Comparison of ENCODE assay signal across 28 cellular contexts in genomic region chr10:111231779-111232178, GRCh38.
"Had no signal": no experiment of that assay in that cellular context is flagged by ENCODE, and none has a peak within 500 bp of the region (broad histone marks: within the 10 kb centered on the region; RNA-seq: fewer than 3 reads in every experiment).

No MANE protein-coding gene starts in this region.

- H3K27ac ChIP-seq: neural progenitor cell, ovary, parathyroid adenoma, psoas muscle, right lobe of liver, sigmoid colon, stomach, suprapubic skin, testis, tibial artery, transverse colon, upper lobe of right lung, uterus had no signal

- DNase-seq: natural killer cell; occipital lobe; ovary; psoas muscle; right cardiac atrium; right lobe of liver; sigmoid colon; small intestine; stimulated activated CD4-positive, alpha-beta T cell treated with anti-CD3 and anti-CD28 coated beads, Interleukin-15, amount 100 ng/mL, for 24 hours; stimulated activated CD4-positive, alpha-beta T cell treated with anti-CD3 and anti-CD28 coated beads, Interleukin-2, amount 100 ng/mL, for 24 hours; stimulated activated CD4-positive, alpha-beta T cell treated with anti-CD3 and anti-CD28 coated beads, Interleukin-2, amount 100 ng/mL, for 48 hours; stimulated activated CD4-positive, alpha-beta T cell treated with anti-CD3 and anti-CD28 coated beads, Interleukin-4, amount 100 ng/mL, for 24 hours; stimulated activated naive B cell treated with anti-CD40 and anti-IgM and Interleukin-4, amounts not matched to agents 10 μg/mL and 1 μg/mL and 100 μg/mL, for 72 hours; stimulated activated naive CD4-positive, alpha-beta T cell treated with Interleukin-2 at 50 U/mL for 16 hours; stomach; testis; tibial artery; transverse colon; upper lobe of right lung; uterus had no signal

- H3K4me2 ChIP-seq: neural progenitor cell had no signal

- H3K4me1 ChIP-seq: neural progenitor cell, parathyroid adenoma, psoas muscle, right lobe of liver, sigmoid colon, stomach, suprapubic skin, testis, tibial artery, transverse colon, upper lobe of right lung, uterus had no signal

- ATAC-seq: natural killer cell; psoas muscle; right cardiac atrium; right lobe of liver; stimulated activated effector memory CD8-positive, alpha-beta T cell treated with anti-CD3 and anti-CD28 coated beads, Interleukin-12 subunit alpha, Interleukin-12 subunit beta, amount 100 ng/mL, for 72 hours; stimulated activated naive B cell treated with anti-CD40 and anti-IgM and Interleukin-4, amounts not matched to agents 10 μg/mL and 1 μg/mL and 100 μg/mL, for 72 hours; upper lobe of right lung had no signal

- H2AFZ ChIP-seq: neural progenitor cell, parathyroid adenoma had no signal

- H3K9me3 ChIP-seq: ovary, psoas muscle, right lobe of liver, sigmoid colon, stomach, suprapubic skin, testis, tibial artery, transverse colon, upper lobe of right lung, uterus had no signal

- H3K27me3 ChIP-seq: neural progenitor cell, ovary, right lobe of liver, testis, tibial artery, transverse colon, upper lobe of right lung, uterus had no signal

- H3K79me2 ChIP-seq: parathyroid adenoma had no signal

- H3K4me3 Mint-ChIP-seq: natural killer cell; nephron; neural progenitor cell; stimulated activated effector memory CD8-positive, alpha-beta T cell treated with anti-CD3 and anti-CD28 coated beads, Interleukin-12 subunit alpha, Interleukin-12 subunit beta, amount 100 ng/mL, for 72 hours; stimulated activated naive B cell treated with anti-CD40 and anti-IgM and Interleukin-4, amounts not matched to agents 10 μg/mL and 1 μg/mL and 100 μg/mL, for 72 hours; stimulated activated naive CD8-positive, alpha-beta T cell treated with anti-CD3 and anti-CD28 coated beads, Interleukin-15, Interleukin-2, amounts not matched to agents 100 ng/mL and 50 ng/mL, for 24 hours; type B pancreatic cell had no signal

- H3K36me3 ChIP-seq: neural progenitor cell, ovary, right lobe of liver, sigmoid colon, stomach, suprapubic skin, tibial artery, transverse colon, upper lobe of right lung, uterus had no signal

- H3K27ac Mint-ChIP-seq: natural killer cell; nephron; neural progenitor cell; progenitor cell of endocrine pancreas; stimulated activated effector memory CD8-positive, alpha-beta T cell treated with anti-CD3 and anti-CD28 coated beads, Interleukin-12 subunit alpha, Interleukin-12 subunit beta, amount 100 ng/mL, for 72 hours; stimulated activated naive B cell treated with anti-CD40 and anti-IgM and Interleukin-4, amounts not matched to agents 10 μg/mL and 1 μg/mL and 100 μg/mL, for 72 hours; stimulated activated naive CD8-positive, alpha-beta T cell treated with anti-CD3 and anti-CD28 coated beads, Interleukin-15, Interleukin-2, amounts not matched to agents 100 ng/mL and 50 ng/mL, for 24 hours; type B pancreatic cell had no signal

- H3K9ac ChIP-seq: neural progenitor cell, parathyroid adenoma had no signal

- H3K4me3 ChIP-seq: neural progenitor cell, ovary, psoas muscle, right lobe of liver, sigmoid colon, stomach, suprapubic skin, testis, tibial artery, transverse colon, upper lobe of right lung, uterus had no signal

- H3K9me3 Mint-ChIP-seq: neural progenitor cell; stimulated activated effector memory CD8-positive, alpha-beta T cell treated with anti-CD3 and anti-CD28 coated beads, Interleukin-12 subunit alpha, Interleukin-12 subunit beta, amount 100 ng/mL, for 72 hours had no signal

- H3K36me3 Mint-ChIP-seq: natural killer cell; neural progenitor cell; stimulated activated effector memory CD8-positive, alpha-beta T cell treated with anti-CD3 and anti-CD28 coated beads, Interleukin-12 subunit alpha, Interleukin-12 subunit beta, amount 100 ng/mL, for 72 hours; stimulated activated naive B cell treated with anti-CD40 and anti-IgM and Interleukin-4, amounts not matched to agents 10 μg/mL and 1 μg/mL and 100 μg/mL, for 72 hours; type B pancreatic cell had no signal

- H3K4me1 Mint-ChIP-seq: natural killer cell; nephron; neural progenitor cell; stimulated activated effector memory CD8-positive, alpha-beta T cell treated with anti-CD3 and anti-CD28 coated beads, Interleukin-12 subunit alpha, Interleukin-12 subunit beta, amount 100 ng/mL, for 72 hours; stimulated activated naive B cell treated with anti-CD40 and anti-IgM and Interleukin-4, amounts not matched to agents 10 μg/mL and 1 μg/mL and 100 μg/mL, for 72 hours had no signal

- FAIRE-seq: small intestine had no signal
